Comparison of ENCODE assay signal across 13 cellular contexts in genomic region chr3:190522621-190523222, GRCh38. TPM values are rescaled to one million over a fixed set of nuclear protein-coding genes. Genes with fewer than 3 reads are reported as not detected.
A peak's percentile ranks its signal among the peaks of the same experiment; 100 is the strongest.
DNase-seq lines count a peak whose midpoint lies in the region; ATAC-seq and TF ChIP-seq lines count a peak whose summit lies in the region.
"Had no signal": no experiment of that assay in that cellular context is flagged by ENCODE, and none has a peak within 500 bp of the region (broad histone marks: within the 10 kb centered on the region; RNA-seq: fewer than 3 reads in every experiment).

No MANE protein-coding gene starts in this region.

- DNase-seq in Calu3 (no peak), IMR-90 (peak; percentile 31), amniotic epithelial cell (ENCODE audit: low read depth) (peak; percentile 71), kidney glomerular epithelial cell (lab: John Stamatoyannopoulos, UW) (no peak), GM19238 (ENCODE audit: insufficient read length, low spot score) (no peak)
- no peak for DNase-seq in activated T-helper 1 cell treated with anti-CD3 and anti-CD28 coated beads, Interleukin-12 subunit alpha, Interleukin-12 subunit beta, Interleukin-2, Interleukin-4 antibody, amounts not matched to agents 30 ng/mL and 10 ng/mL and 1 ng/mL, durations not matched to agents 14 hours and 24 hours and 36 hours (ENCODE audit: low spot score)
- DNase-seq: Caco-2; CD8-positive, alpha-beta memory T cell; DMS53; GF-D8; H9 had no signal

- H4K20me1 ChIP-seq in IMR-90 (ENCODE audit: insufficient read depth, low read length): no peaks in the 10 kb centered on the region
- H4K20me1 ChIP-seq: BLaER1 had no signal

- no peak overlapping the region for H3K4me3 ChIP-seq in IMR-90 (ENCODE audit: insufficient read depth, low read depth, low read length)
- H3K4me3 ChIP-seq: BLaER1 had no signal

- no peak overlapping the region for H3K23ac ChIP-seq in IMR-90 (ENCODE audit: low read depth, low read length)

- BruUV-seq in Calu3 (replicated peaks; lab: Mats Ljungman, UMichigan): no TSS peak
- no TSS peak for BruUV-seq in IMR-90 (replicated peaks; lab: Mats Ljungman, UMichigan)

- H2BK5ac ChIP-seq in IMR-90 (ENCODE audit: low read depth, low read length, poor library complexity, severe bottlenecking): peak overlapping the region; percentile 7

- H4K8ac ChIP-seq in IMR-90 (ENCODE audit: low read depth in 2 of 2, low read length in 2 of 2): no peak overlapping the region

- no peak overlapping the region; the same call in 1 of the 2 replicates for H2AK5ac ChIP-seq in IMR-90 (ENCODE audit: low read depth, low read length)

- no peak overlapping the region for H3K56ac ChIP-seq in IMR-90 (ENCODE audit: extremely low read depth, insufficient read depth, low read length)

- H3K4me3 Mint-ChIP-seq in Calu3 (ENCODE audit: low read depth, unreplicated experiment): no peak overlapping the region
- H3K4me3 Mint-ChIP-seq in activated T-helper 1 cell treated with anti-CD3 and anti-CD28 coated beads, Interleukin-12 subunit alpha, Interleukin-12 subunit beta, Interleukin-2, Interleukin-4 antibody, amounts not matched to agents 30 ng/mL and 10 ng/mL and 1 ng/mL, durations not matched to agents 14 hours and 24 hours and 36 hours: no peak overlapping the region
- H3K4me3 Mint-ChIP-seq: CD8-positive, alpha-beta memory T cell; H9 had no signal

- H3K27ac ChIP-seq in IMR-90 (ENCODE audit: insufficient read depth, low read length): no peak overlapping the region
- H3K27ac ChIP-seq: BLaER1 had no signal

- H3K18ac ChIP-seq in IMR-90 (ENCODE audit: low read depth, low read length): peak overlapping the region; percentile 78; the same call in 1 of the 2 replicates

- no peak overlapping the region for H4K91ac ChIP-seq in IMR-90 (ENCODE audit: insufficient read depth, low read depth, low read length)

- ATAC-seq in IMR-90 (ENCODE audit: low read depth) (peak; percentile 78), HG03045 (IDR thresholded peaks at IDR 0.05; ENCODE audit: unreplicated experiment) (no peak)

- CTCF ChIA-PET in Calu3 (lab: Charles Lee): interaction anchor here (0.7 kb wide), 1 partner anchor 101 kb away, joined by 3 read pairs; no protein-coding TSS in a partner anchor
- CTCF ChIA-PET in IMR-90 (lab: Yijun Ruan, JAX): interaction anchor here (0.7 kb wide), 2 partner anchors 131 to 343 kb away, joined by 3 to 5 read pairs; no protein-coding TSS in a partner anchor

- no peaks in the 10 kb centered on the region for H3K9me1 ChIP-seq in IMR-90 (ENCODE audit: insufficient read depth, low read length)

- peaks cover 63% of the 10 kb centered on the region for H3K4me1 Mint-ChIP-seq in Calu3 (ENCODE audit: low read depth, unreplicated experiment)
- H3K4me1 Mint-ChIP-seq in activated T-helper 1 cell treated with anti-CD3 and anti-CD28 coated beads, Interleukin-12 subunit alpha, Interleukin-12 subunit beta, Interleukin-2, Interleukin-4 antibody, amounts not matched to agents 30 ng/mL and 10 ng/mL and 1 ng/mL, durations not matched to agents 14 hours and 24 hours and 36 hours (ENCODE audit: low read depth): peaks cover 19% of the 10 kb centered on the region

- POLR2A ChIA-PET in IMR-90 (lab: Charles Lee; ENCODE audit: unreplicated experiment): no interaction called here

- no peaks in the 10 kb centered on the region for H3K27me3 ChIP-seq in IMR-90 (ENCODE audit: control insufficient read depth, insufficient read depth, low read length)
- H3K27me3 ChIP-seq: BLaER1 had no signal

- no peak for TF ChIP-seq POLR2A in IMR-90 (IDR thresholded peaks at IDR 0.05; ENCODE audit: low read depth, low read length)

- no peak overlapping the region for H3K9ac ChIP-seq in IMR-90 (ENCODE audit: low read depth, low read length)
- H3K9ac ChIP-seq: BLaER1 had no signal

- peak overlapping the region; percentile 80; the same call in 1 of the 2 replicates for H3K4me2 ChIP-seq in IMR-90 (ENCODE audit: low read depth, low read length)
- H3K4me2 ChIP-seq: BLaER1 had no signal

- no peak overlapping the region for H2AK9ac ChIP-seq in IMR-90 (replicated peaks; ENCODE audit: low read depth, low read length, poor library complexity)

- peak overlapping the region; percentile 30 for H3K27ac Mint-ChIP-seq in Calu3 (ENCODE audit: unreplicated experiment)
- no peak overlapping the region for H3K27ac Mint-ChIP-seq in activated T-helper 1 cell treated with anti-CD3 and anti-CD28 coated beads, Interleukin-12 subunit alpha, Interleukin-12 subunit beta, Interleukin-2, Interleukin-4 antibody, amounts not matched to agents 30 ng/mL and 10 ng/mL and 1 ng/mL, durations not matched to agents 14 hours and 24 hours and 36 hours

- in situ Hi-C loops in IMR-90 (cut with MboI; ENCODE audit: low sequenced_read_pairs): loop anchor here (5.0 kb wide), 1 partner anchor 175 kb away; no protein-coding TSS in a partner anchor

- H3K14ac ChIP-seq in IMR-90 (replicated peaks; ENCODE audit: low read depth, low read length): no peak overlapping the region

- dilution Hi-C loops in IMR-90 (cut with HindIII; ENCODE audit: low sequenced_read_pairs, unreplicated experiment): no loop called here

- intact Hi-C loops in Calu3 (cut with micrococcal nuclease; ENCODE audit: unreplicated experiment) (no loop called here), IMR-90 (cut with micrococcal nuclease) (no loop called here)
- intact Hi-C loops in activated T-helper 1 cell treated with anti-CD3 and anti-CD28 coated beads, Interleukin-12 subunit alpha, Interleukin-12 subunit beta, Interleukin-2, Interleukin-4 antibody, amounts not matched to agents 30 ng/mL and 10 ng/mL and 1 ng/mL, durations not matched to agents 14 hours and 24 hours and 36 hours (cut with micrococcal nuclease): no loop called here

- no peak overlapping the region for H2BK20ac ChIP-seq in IMR-90 (ENCODE audit: low read depth, low read length)

- peaks cover 2% of the 10 kb centered on the region for H3K9me3 Mint-ChIP-seq in Calu3 (ENCODE audit: low read depth, unreplicated experiment)
- H3K9me3 Mint-ChIP-seq in activated T-helper 1 cell treated with anti-CD3 and anti-CD28 coated beads, Interleukin-12 subunit alpha, Interleukin-12 subunit beta, Interleukin-2, Interleukin-4 antibody, amounts not matched to agents 30 ng/mL and 10 ng/mL and 1 ng/mL, durations not matched to agents 14 hours and 24 hours and 36 hours: no peaks in the 10 kb centered on the region
- H3K9me3 Mint-ChIP-seq: CD8-positive, alpha-beta memory T cell; H9 had no signal

- H3K4ac ChIP-seq in IMR-90 (ENCODE audit: low read depth, low read length): no peak overlapping the region

- no peaks in the 10 kb centered on the region for H3K27me3 Mint-ChIP-seq in Calu3 (ENCODE audit: unreplicated experiment)
- H3K27me3 Mint-ChIP-seq in activated T-helper 1 cell treated with anti-CD3 and anti-CD28 coated beads, Interleukin-12 subunit alpha, Interleukin-12 subunit beta, Interleukin-2, Interleukin-4 antibody, amounts not matched to agents 30 ng/mL and 10 ng/mL and 1 ng/mL, durations not matched to agents 14 hours and 24 hours and 36 hours (ENCODE audit: insufficient read depth): no peaks in the 10 kb centered on the region
- H3K27me3 Mint-ChIP-seq: CD8-positive, alpha-beta memory T cell had no signal

- H2AFZ ChIP-seq in IMR-90 (replicated peaks; ENCODE audit: low read length, poor library complexity): no peak overlapping the region

- peaks cover 38% of the 10 kb centered on the region for H3K36me3 Mint-ChIP-seq in Calu3 (ENCODE audit: insufficient read depth, unreplicated experiment)
- H3K36me3 Mint-ChIP-seq in activated T-helper 1 cell treated with anti-CD3 and anti-CD28 coated beads, Interleukin-12 subunit alpha, Interleukin-12 subunit beta, Interleukin-2, Interleukin-4 antibody, amounts not matched to agents 30 ng/mL and 10 ng/mL and 1 ng/mL, durations not matched to agents 14 hours and 24 hours and 36 hours (ENCODE audit: low read depth): peaks cover 26% of the 10 kb centered on the region

- TF ChIP-seq RAD21 in IMR-90 (IDR thresholded peaks at IDR 0.05; ENCODE audit: low read length): no peak

- no peak for TF ChIP-seq CTCF in Calu3 (IDR thresholded peaks at IDR 0.05; ENCODE audit: unreplicated experiment)
- TF ChIP-seq CTCF in IMR-90 (conservative IDR thresholded peaks at IDR 0.05; ENCODE audit: low read depth, low read length): no peak

- H3K9me3 ChIP-seq in IMR-90 (ENCODE audit: control insufficient read depth, insufficient read depth, low read length): no peaks in the 10 kb centered on the region
- H3K9me3 ChIP-seq: BLaER1, Caco-2 had no signal

- no peak overlapping the region for H2BK15ac ChIP-seq in IMR-90 (ENCODE audit: low read depth, low read length)

- no peaks in the 10 kb centered on the region for H3K36me3 ChIP-seq in IMR-90 (ENCODE audit: control insufficient read depth, insufficient read depth, low read length)
- H3K36me3 ChIP-seq: BLaER1 had no signal

- H3K4me1 ChIP-seq in IMR-90 (ENCODE audit: control insufficient read depth, insufficient read depth, low read length): peaks cover 8% of the 10 kb centered on the region
- H3K4me1 ChIP-seq: BLaER1, Caco-2 had no signal

- H2BK120ac ChIP-seq in IMR-90 (ENCODE audit: low read depth, low read length): no peak overlapping the region

- H4K5ac ChIP-seq in IMR-90 (ENCODE audit: low read depth, low read length): no peak overlapping the region

- H3K79me1 ChIP-seq in IMR-90 (ENCODE audit: low read depth in 1 of 2, low read length in 2 of 2): peaks cover 15 to 22% of the 10 kb centered on the region in 2 experiments

TF ChIP-seq in IMR-90, 13 proteins besides CTCF, POLR2A, EP300 and RAD21 (continues in another document):
- no peak for TF ChIP-seq MXI1 (IDR thresholded peaks at IDR 0.05; ENCODE audit: borderline replicate concordance, low read depth, low read length)
- no peak for TF ChIP-seq FOS (IDR thresholded peaks at IDR 0.05; ENCODE audit: low read depth, low read length)
- no peak for TF ChIP-seq BHLHE40 (IDR thresholded peaks at IDR 0.05; ENCODE audit: low read depth, low read length)
- no peak for TF ChIP-seq ELK1 (IDR thresholded peaks at IDR 0.05; ENCODE audit: borderline replicate concordance, low read depth, low read length)

RNA-seq across cellular contexts. Expression of gene IL1RAP, which starts 8.8 kb away (rescaled TPM):
- total RNA-seq in Calu3 (2022) (186 and 239 TPM in 2 replicates), IMR-90 (2012; rRNA removed) (9.4 and 11.3 TPM in 2 replicates)
- polyA plus RNA-seq in IMR-90 (2012; rRNA removed): 7.4 and 8.3 TPM in 2 replicates
- 1.3 and 2.2 TPM in 2 replicates for polyA plus RNA-seq in IMR-90 (2012; cell fraction: cytosol; rRNA removed)
- 1.3 and 4.4 TPM in 2 replicates for polyA plus RNA-seq in IMR-90 (2012; cell fraction: nucleus; rRNA removed; ENCODE audit: low replicate concordance)
- 26.4 and 31.6 TPM in 2 replicates for total RNA-seq in activated T-helper 1 cell treated with anti-CD3 and anti-CD28 coated beads, Interleukin-12 subunit alpha, Interleukin-12 subunit beta, Interleukin-2, Interleukin-4 antibody, amounts not matched to agents 30 ng/mL and 10 ng/mL and 1 ng/mL, durations not matched to agents 14 hours and 24 hours and 36 hours

Comparison
In these comparisons a context has a peak if more than half of its experiments do, and no peak if none do; other contexts are left out.
1. DNase-seq: peak in IMR-90 (single experiment) and amniotic epithelial cell (single experiment); none in Calu3 (single experiment), kidney glomerular epithelial cell (single experiment), GM19238 (single experiment) and activated T-helper 1 cell treated with anti-CD3 and anti-CD28 coated beads, Interleukin-12 subunit alpha, Interleukin-12 subunit beta, Interleukin-2, Interleukin-4 antibody, amounts not matched to agents 30 ng/mL and 10 ng/mL and 1 ng/mL, durations not matched to agents 14 hours and 24 hours and 36 hours (single experiment).